26 cellular contexts compared by ENCODE assay signal in the genomic region with DNA sequence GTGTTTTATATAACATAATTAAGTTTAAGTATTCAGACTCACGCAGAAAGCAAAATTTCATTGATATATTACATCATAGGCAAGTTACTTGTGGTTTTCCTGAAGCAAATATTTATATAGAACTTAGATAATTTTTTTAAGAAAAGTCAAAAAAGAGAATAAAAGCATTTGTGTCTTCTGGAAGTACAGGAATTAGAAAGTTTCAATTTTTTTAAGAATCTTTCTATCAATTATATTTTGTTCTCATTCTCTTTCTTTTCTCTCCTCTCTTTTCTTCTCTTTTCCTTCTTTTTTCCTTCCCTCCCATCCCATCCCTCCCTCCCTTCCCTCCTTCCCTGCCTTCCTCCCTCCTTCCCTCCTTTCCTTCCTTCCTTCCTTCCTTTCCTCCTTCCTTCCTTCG.
"Had no signal": no experiment of that assay in that cellular context is flagged by ENCODE, and none has a peak within 500 bp of the region (broad histone marks: within the 10 kb centered on the region; RNA-seq: fewer than 3 reads in every experiment).

No MANE protein-coding gene starts in this region.

- H3K36me3 ChIP-seq: colonic mucosa, esophagus muscularis mucosa, esophagus squamous epithelium, gastrocnemius medialis, gastroesophageal sphincter, heart left ventricle, heart right ventricle had no signal

- DNase-seq: colonic mucosa; cortex of kidney; dermis blood vessel endothelial cell; dorsolateral prefrontal cortex; effector CD4-positive, alpha-beta T cell; effector CD8-positive, alpha-beta T cell; effector memory CD4-positive, alpha-beta T cell; effector memory CD8-positive, alpha-beta T cell; endodermal cell; erythroblast; esophagus squamous epithelium; foreskin fibroblast; foreskin keratinocyte; foreskin melanocyte; gastrocnemius medialis; glutamatergic neuron; head of caudate nucleus; heart left ventricle; heart right ventricle had no signal

- H3K4me3 ChIP-seq: colonic mucosa, coronary artery, dorsolateral prefrontal cortex, esophagus muscularis mucosa, esophagus squamous epithelium, gastrocnemius medialis, gastroesophageal sphincter, heart left ventricle, heart right ventricle had no signal

- H3K4me1 ChIP-seq: colonic mucosa, esophagus muscularis mucosa, esophagus squamous epithelium, foreskin keratinocyte, gastrocnemius medialis, gastroesophageal sphincter, heart left ventricle, heart right ventricle had no signal

- ATAC-seq: effector memory CD8-positive, alpha-beta T cell; esophagus mucosa; foreskin keratinocyte; gastrocnemius medialis; gastroesophageal sphincter; heart left ventricle; heart right ventricle had no signal

- H3K27ac ChIP-seq: colonic mucosa, coronary artery, dorsolateral prefrontal cortex, epithelial cell of prostate, esophagus muscularis mucosa, esophagus squamous epithelium, foreskin keratinocyte, gastrocnemius medialis, gastroesophageal sphincter, heart left ventricle, heart right ventricle had no signal

- H3K9me3 ChIP-seq: colonic mucosa, esophagus muscularis mucosa, esophagus squamous epithelium, gastrocnemius medialis, gastroesophageal sphincter had no signal

- H3K27me3 ChIP-seq: colonic mucosa, esophagus muscularis mucosa, esophagus squamous epithelium, foreskin keratinocyte, gastrocnemius medialis, gastroesophageal sphincter, heart left ventricle, heart right ventricle had no signal

- FAIRE-seq: colon, endothelial cell of umbilical vein had no signal
